1 cellular context compared by ENCODE assay signal in genomic region chr2:151766421-151767153, GRCh38.
TF ChIP-seq lines count a peak whose summit lies in the region.

No MANE protein-coding gene starts in this region.

TF ChIP-seq in K562, 482 proteins besides CTCF, POLR2A, EP300 and RAD21 (continued from another document):
- TF ChIP-seq FOXM1 (IDR thresholded peaks at IDR 0.05; ENCODE audit: low read depth): 0 out of 2 replicates have a peak, but pooled peaks have one; percentile 10
- no peak for TF ChIP-seq FOXM1 (CRISPR knock-in tag; IDR thresholded peaks at IDR 0.05; ENCODE audit: low read depth)
- TF ChIP-seq MAZ (CRISPR knock-in tag; conservative IDR thresholded peaks at IDR 0.05 in 1 of 2, IDR thresholded peaks at IDR 0.05 in 1 of 2): peak in 1 of 2 experiments; percentile 19; a peak in 1 of 4 replicates
- peak; percentile 24; the same call in 1 of the 2 replicates for TF ChIP-seq TFAP4 (CRISPR knock-in tag; IDR thresholded peaks at IDR 0.05; ENCODE audit: borderline replicate concordance)
- TF ChIP-seq ZNF324 (CRISPR knock-in tag; IDR thresholded peaks at IDR 0.05): no peak
- no peak for TF ChIP-seq HMGXB4 (CRISPR knock-in tag; IDR thresholded peaks at IDR 0.05)
- TF ChIP-seq STAT5A (IDR thresholded peaks at IDR 0.05; ENCODE audit: borderline replicate concordance, low read length): no peak
- peak; percentile 58 for TF ChIP-seq NFE2 (IDR thresholded peaks at IDR 0.05; ENCODE audit: low read depth)
- peak; percentile 69 for TF ChIP-seq ZNF316 (IDR thresholded peaks at IDR 0.05)
- no peak for TF ChIP-seq HES1 (IDR thresholded peaks at IDR 0.05; ENCODE audit: low read depth)
- peak; percentile 36; the same call in 1 of the 2 replicates for TF ChIP-seq EP400 (IDR thresholded peaks at IDR 0.05)
- 0 out of 2 replicates have a peak, but pooled peaks have one; percentile 17 for TF ChIP-seq ZBTB2 (IDR thresholded peaks at IDR 0.05)
- 0 out of 4 replicates have a peak, but pooled peaks of 1 of the 2 experiments have one; percentile 8 for TF ChIP-seq MNT (conservative IDR thresholded peaks at IDR 0.05)
- TF ChIP-seq CCNT2 (IDR thresholded peaks at IDR 0.05; ENCODE audit: borderline replicate concordance, extremely low read depth, insufficient read length, low read depth, low read length): no peak
- peak; percentile 63; the same call in 1 of the 2 replicates for TF ChIP-seq SMARCA4 (IDR thresholded peaks at IDR 0.05)
- no peak for TF ChIP-seq CHCHD3 (CRISPR knock-in tag; IDR thresholded peaks at IDR 0.05)
- TF ChIP-seq KAT2B (IDR thresholded peaks at IDR 0.05; ENCODE audit: low read depth, low read length): no peak
- TF ChIP-seq NR4A1 (CRISPR knock-in tag; IDR thresholded peaks at IDR 0.05): no peak
- 0 out of 2 replicates have a peak, but pooled peaks have one; percentile 8 for TF ChIP-seq NR4A1 (tag; IDR thresholded peaks at IDR 0.05)
- TF ChIP-seq NCOR1 (IDR thresholded peaks at IDR 0.05): no peak
- TF ChIP-seq MAX (CRISPR knock-in tag; IDR thresholded peaks at IDR 0.05): 0 out of 2 replicates have a peak, but pooled peaks have one; percentile 31
- peak; percentile 26; the same call in 1 of the 2 replicates for TF ChIP-seq LEF1 (IDR thresholded peaks at IDR 0.05)
- no peak for TF ChIP-seq TCF3 (CRISPR knock-in tag; IDR thresholded peaks at IDR 0.05)
- no peak for TF ChIP-seq ZNF384 (IDR thresholded peaks at IDR 0.05; ENCODE audit: low read depth, low read length)
- TF ChIP-seq PKNOX1 (IDR thresholded peaks at IDR 0.05): 0 out of 2 replicates have a peak, but pooled peaks have one; percentile 27
- no peak for TF ChIP-seq TOE1 (IDR thresholded peaks at IDR 0.05; ENCODE audit: borderline replicate concordance)
- TF ChIP-seq TOE1 (CRISPR knock-in tag; IDR thresholded peaks at IDR 0.05; ENCODE audit: borderline replicate concordance, low read depth): 0 out of 2 replicates have a peak, but pooled peaks have one; percentile 44
- TF ChIP-seq NR2C2 (CRISPR knock-in tag; IDR thresholded peaks at IDR 0.05): 0 out of 2 replicates have a peak, but pooled peaks have one; percentile 35
- TF ChIP-seq NR2C2 (tag; IDR thresholded peaks at IDR 0.05): peak; percentile 32; the same call in 1 of the 2 replicates
- no peak for TF ChIP-seq ZBED1 (IDR thresholded peaks at IDR 0.05)
- no peak for TF ChIP-seq ZNF518B (CRISPR knock-in tag; IDR thresholded peaks at IDR 0.05)
- TF ChIP-seq ESRRA (IDR thresholded peaks at IDR 0.05; ENCODE audit: borderline replicate concordance, low read depth): peak; percentile 39; the same call in 1 of the 2 replicates
- TF ChIP-seq ZNF592 (IDR thresholded peaks at IDR 0.05): peak; percentile 85
